12 cellular contexts compared by ENCODE assay signal in genomic region chr12:104182144-104182543, GRCh38. TPM values are rescaled to one million over a fixed set of nuclear protein-coding genes. Genes with fewer than 3 reads are reported as not detected.
DNase-seq lines count a peak whose midpoint lies in the region; ATAC-seq, FAIRE-seq and TF ChIP-seq lines count a peak whose summit lies in the region.
"Had no signal": no experiment of that assay in that cellular context is flagged by ENCODE, and none has a peak within 500 bp of the region (broad histone marks: within the 10 kb centered on the region; RNA-seq: fewer than 3 reads in every experiment).

No MANE protein-coding gene starts in this region.

- no peak for FAIRE-seq in GM19239 (lab: Jason Lieb, UNC)

- ATAC-seq in aorta (ENCODE audit: low FRiP score) = peak; percentile 78
- ATAC-seq: activated CD8-positive, alpha-beta T cell treated with anti-CD3 and anti-CD28 coated beads for 36 hours had no signal

- H2AFZ ChIP-seq in fibroblast of lung (ENCODE audit: low read length) = no peak overlapping the region

- TF ChIP-seq CTCF in fibroblast of lung (conservative IDR thresholded peaks at IDR 0.05 in 1 of 2, IDR thresholded peaks at IDR 0.05 in 1 of 2; ENCODE audit: low read depth in 1 of 2, low read length in 2 of 2) = no peak

- H3K9ac ChIP-seq in fibroblast of lung (ENCODE audit: insufficient read depth, low read length) = no peak overlapping the region

- WGBS in aorta, 2 donors = 3 to 4% methylated on average over 4 of the region's 4 CpGs

- H3K4me1 ChIP-seq in fibroblast of lung (ENCODE audit: control insufficient read depth, extremely low read depth, insufficient read depth, low read length) (peaks cover 15% of the 10 kb centered on the region), aorta (ENCODE audit: control insufficient read depth in 1 of 2, insufficient read depth in 2 of 2, low read length in 2 of 2) (peaks cover 0 to 5% of the 10 kb centered on the region in 2 donors)

- H3K27me3 ChIP-seq in fibroblast of lung (ENCODE audit: control insufficient read depth, insufficient read depth, low read length) (no peaks in the 10 kb centered on the region), aorta (ENCODE audit: control insufficient read depth in 1 of 2, insufficient read depth in 2 of 2, low read length in 1 of 2) (no peaks in the 10 kb centered on the region)

- H3K9me3 ChIP-seq in fibroblast of lung (ENCODE audit: control insufficient read depth, insufficient read depth, low read depth, low read length) = no peaks in the 10 kb centered on the region
- H3K9me3 ChIP-seq in aorta (ENCODE audit: control insufficient read depth, low read length) = no peaks in the 10 kb centered on the region

- no peak overlapping the region for H3K27ac ChIP-seq in fibroblast of lung (ENCODE audit: insufficient read depth, low read length)
- H3K27ac ChIP-seq in aorta (ENCODE audit: low read depth in 1 of 2, low read length in 2 of 2) = peak overlapping the region in 1 of 2 donors; percentile 84

- H3K4me3 ChIP-seq in fibroblast of lung (replicated peaks in 1 of 4; ENCODE audit: control extremely low read depth in 1 of 4, insufficient read depth in 1 of 4, low read depth in 3 of 4, low read length in 4 of 4) (no peak overlapping the region), aorta (ENCODE audit: low read length in 2 of 2) (no peak overlapping the region)

- DNase-seq in activated CD8-positive, alpha-beta memory T cell treated with anti-CD3 and anti-CD28 coated beads, Interleukin-2, amount 50 U/mL, for 48 hours = peak; percentile 22
- DNase-seq in activated CD8-positive, alpha-beta memory T cell treated with anti-CD3 and anti-CD28 coated beads for 24 hours = no peak
- peak; percentile 97 to 98 for DNase-seq in fibroblast of lung (ENCODE audit: low read depth in 2 of 2)
- peak; percentile 81 for DNase-seq in non-pigmented ciliary epithelial cell (ENCODE audit: low read depth)
- DNase-seq in aorta = peak; percentile 90 to 91
- no peak for DNase-seq in DMS53 treated with DMSO at 0.1 percent for 48 hours (lab: John Stamatoyannopoulos, UW; ENCODE audit: unreplicated experiment)
- DNase-seq in GM19239 (ENCODE audit: insufficient read length, low spot score) = no peak
- no peak for DNase-seq in NCI-H82 treated with DMSO at 0.1 percent for 48 hours (lab: John Stamatoyannopoulos, UW; ENCODE audit: unreplicated experiment)
- DNase-seq: 8988T; activated CD8-positive, alpha-beta T cell treated with anti-CD3 and anti-CD28 coated beads for 36 hours; NCI-H2171; nephron progenitor cell had no signal

- H4K20me1 ChIP-seq in fibroblast of lung (ENCODE audit: control insufficient read depth, extremely low read depth, insufficient read depth, low read length) = no peaks in the 10 kb centered on the region

- no peak overlapping the region for H3K4me2 ChIP-seq in fibroblast of lung (ENCODE audit: extremely low read depth, insufficient read depth, low read length)

- H3K79me2 ChIP-seq in fibroblast of lung (ENCODE audit: control insufficient read depth, insufficient read depth, low read length) = no peaks in the 10 kb centered on the region

- intact Hi-C loops in aorta (cut with DNase I) = no loop called here

- H3K36me3 ChIP-seq in fibroblast of lung (ENCODE audit: control insufficient read depth, insufficient read depth, low read length) (no peaks in the 10 kb centered on the region), aorta (ENCODE audit: control insufficient read depth in 1 of 2, insufficient read depth in 2 of 2, low read length in 1 of 2) (no peaks in the 10 kb centered on the region)

RNA-seq across cellular contexts. Expression of gene TXNRD1, which starts 33.4 kb away (rescaled TPM):
- total RNA-seq in fibroblast of lung (737 and 1,000 TPM in 2 replicates), aorta (100 to 1,000 TPM; 115 to 140 TPM)
- polyA plus RNA-seq in fibroblast of lung (436 and 556 TPM in 2 replicates), aorta (100 to 1,000 TPM in 1 of 2 donors, 10 to 100 TPM in 1; 97.7 to 119 TPM)
- 353 and 484 TPM in 2 replicates for polyA plus RNA-seq in fibroblast of lung (2012)
- 516 and 960 TPM in 2 replicates for polyA minus RNA-seq in fibroblast of lung (ENCODE audit: low replicate concordance)

RNA-seq across cellular contexts. Expression of gene NFYB, which starts 44.1 kb away (rescaled TPM):
- total RNA-seq in fibroblast of lung (32.2 and 48.0 TPM in 2 replicates), aorta (10 to 100 TPM; 44.1 to 59.2 TPM)
- polyA plus RNA-seq in fibroblast of lung (30.0 and 39.9 TPM in 2 replicates), aorta (100 to 1,000 TPM in 1 of 2 donors, 10 to 100 TPM in 1; 67.6 to 121 TPM)
- 23.0 and 29.8 TPM in 2 replicates for polyA plus RNA-seq in fibroblast of lung (2012)
- 1.2 and 2.9 TPM in 2 replicates for polyA minus RNA-seq in fibroblast of lung (ENCODE audit: low replicate concordance)

Comparison
In these comparisons a context has a peak if more than half of its experiments do, and no peak if none do; other contexts are left out.
1. DNase-seq: peak in activated CD8-positive, alpha-beta memory T cell treated with anti-CD3 and anti-CD28 coated beads, Interleukin-2, amount 50 U/mL, for 48 hours (single experiment), fibroblast of lung (2 of 2), non-pigmented ciliary epithelial cell (single experiment) and aorta (2 of 2); none in activated CD8-positive, alpha-beta memory T cell treated with anti-CD3 and anti-CD28 coated beads for 24 hours (single experiment), DMS53 treated with DMSO at 0.1 percent for 48 hours (single experiment), GM19239 (single experiment) and NCI-H82 treated with DMSO at 0.1 percent for 48 hours (single experiment).